7 cellular contexts compared by ENCODE assay signal in the genomic region with DNA sequence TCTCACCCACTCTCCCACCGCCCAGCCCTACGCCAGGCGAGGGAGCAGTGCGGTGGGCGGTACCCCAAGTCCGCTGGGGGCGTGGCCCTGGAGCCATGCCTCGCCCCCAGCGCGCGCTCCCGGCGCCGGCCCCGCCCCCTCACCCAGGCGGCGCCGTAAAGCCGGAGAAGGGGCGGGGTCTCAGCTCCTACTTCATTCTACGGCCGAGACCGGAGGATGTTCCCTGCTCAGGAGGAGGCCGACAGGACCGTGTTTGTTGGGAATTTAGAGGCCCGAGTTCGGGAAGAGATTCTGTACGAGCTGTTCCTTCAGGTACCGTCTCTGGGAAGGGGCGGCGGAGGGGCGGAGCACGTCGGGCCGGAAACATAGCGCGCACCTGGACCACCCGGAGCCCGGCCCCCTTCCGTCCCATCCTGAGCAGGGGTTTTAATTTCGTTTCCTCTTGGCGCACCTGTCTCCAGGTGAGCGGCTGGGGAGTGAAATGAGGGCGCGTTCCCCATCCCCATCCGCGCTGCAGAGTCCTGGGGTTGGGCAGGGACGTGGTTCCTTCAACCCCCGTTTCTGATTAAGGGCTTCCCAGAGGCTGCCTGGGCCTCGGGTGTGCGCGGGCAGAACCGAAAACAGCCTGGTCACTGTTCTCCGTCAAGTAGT. TPM values are rescaled to one million over a fixed set of nuclear protein-coding genes. Genes with fewer than 3 reads are reported as not detected.
DNase-seq lines count a peak whose midpoint lies in the region; ATAC-seq, FAIRE-seq and TF ChIP-seq lines count a peak whose summit lies in the region.

Gene RBM11 (plus strand): TSS at position 187 of the 651 bp plus-strand sequence. CDS start 30 bp downstream, at position 217.

- H3K4me3 ChIP-seq in dorsolateral prefrontal cortex (peak within 1 kb of the TSS; percentile 53 to 93 (median 77)), lower leg skin (ENCODE audit: low read depth, poor library complexity, severe bottlenecking) (peak within 1 kb of the TSS; percentile 18)

- DNase-seq in GM18507 (ENCODE audit: extremely low spot score, insufficient read length, low read depth) (peak; percentile 42), NCI-H2196 treated with DMSO at 0.1 percent for 48 hours (lab: John Stamatoyannopoulos, UW; ENCODE audit: unreplicated experiment) (peak; percentile 79), dorsolateral prefrontal cortex (peak; percentile 48 to 82 (median 61)), lower leg skin (ENCODE audit: low spot score in 2 of 2) (peak; percentile 30 to 87)
- DNase-seq in activated CD4-positive, alpha-beta T cell treated with anti-CD3 and anti-CD28 coated beads, Interleukin-2, amount 50 U/mL, for 1 hour = peak; percentile 75
- peak; percentile 76 for DNase-seq in stimulated activated CD4-positive, alpha-beta T cell treated with anti-CD3 and anti-CD28 coated beads, Interleukin-4, amount 100 ng/mL, for 24 hours

- TF ChIP-seq CTCF in dorsolateral prefrontal cortex (IDR thresholded peaks at IDR 0.05 in 54 of 56, conservative IDR thresholded peaks at IDR 0.05 in 2 of 56; ENCODE audit: low read depth in 1 of 56, partially characterized antibody in 56 of 56) (peak in 16 of 56 donors; percentile 4 to 42 (median 14)), lower leg skin (IDR thresholded peaks at IDR 0.05) (no peak)

- peak; percentile 12 for FAIRE-seq in GM18507 (lab: Jason Lieb, UNC)

- no peak for TF ChIP-seq POLR2A in lower leg skin (IDR thresholded peaks at IDR 0.05)

- whole genome bisulfite sequencing in lower leg skin, 2 donors = 1% methylated on average over 38 to 53 of the region's 54 CpGs

- H3K27ac ChIP-seq in dorsolateral prefrontal cortex = peak within 1 kb of the TSS in 13 of 59 donors; percentile 13 to 78 (median 30)

- H3K27me3 ChIP-seq in dorsolateral prefrontal cortex = no peaks in the 10 kb centered on the region

- intact Hi-C loops in dorsolateral prefrontal cortex (cut with DNase I) (no loop called here), lower leg skin (cut with DNase I; ENCODE audit: low total_unique reads) (no loop called here)

- ATAC-seq in HG02938 (IDR thresholded peaks at IDR 0.05; ENCODE audit: unreplicated experiment) = peak; percentile 83

RNA-seq across cellular contexts. Expression of gene RBM11, which starts in this region (rescaled TPM):
- total RNA-seq in dorsolateral prefrontal cortex (10 to 100 TPM in 102 of 120 experiments, 1 to 10 TPM in 18; 5.2 to 27.6 (median 13.7) TPM), lower leg skin (1 to 10 TPM in 1 of 4 donors, under 1 TPM in 1, not detected in 2; 0.75 to 2.4 TPM)
